10 cellular contexts compared by ENCODE assay signal in genomic region chr6:158170656-158171081, GRCh38. TPM values are rescaled to one million over a fixed set of nuclear protein-coding genes. Genes with fewer than 3 reads are reported as not detected.
DNase-seq lines count a peak whose midpoint lies in the region; ATAC-seq, FAIRE-seq and TF ChIP-seq lines count a peak whose summit lies in the region.
"Had no signal": no experiment of that assay in that cellular context is flagged by ENCODE, and none has a peak within 500 bp of the region (broad histone marks: within the 10 kb centered on the region; RNA-seq: fewer than 3 reads in every experiment).

No MANE protein-coding gene starts in this region.

- peaks cover 6% of the 10 kb centered on the region for H3K9me3 ChIP-seq in endodermal cell (ENCODE audit: control insufficient read depth, low read length)
- no peaks in the 10 kb centered on the region for H3K9me3 ChIP-seq in small intestine (ENCODE audit: control insufficient read depth, low read depth)

- no peak for FAIRE-seq in small intestine (lab: Jason Lieb, UNC)

- H3K27ac Mint-ChIP-seq in endodermal cell = peak overlapping the region; percentile 24
- H3K27ac Mint-ChIP-seq: activated naive CD8-positive, alpha-beta T cell treated with anti-CD3 and anti-CD28 coated beads, Interleukin-2, amount 10 ng/mL, durations not matched to agents 7 days and 5 days had no signal

- H3K36me3 ChIP-seq in endodermal cell (ENCODE audit: control insufficient read depth, insufficient read depth, low read length) (peaks cover 40% of the 10 kb centered on the region), small intestine (ENCODE audit: control insufficient read depth in 2 of 2, insufficient read depth in 2 of 2, low read length in 2 of 2) (no peaks in the 10 kb centered on the region)

- H3K27me3 ChIP-seq in endodermal cell (ENCODE audit: control insufficient read depth, insufficient read depth, low read length, poor library complexity, severe bottlenecking) (no peaks in the 10 kb centered on the region), small intestine (ENCODE audit: control insufficient read depth in 2 of 2, insufficient read depth in 2 of 2, low read length in 2 of 2) (no peaks in the 10 kb centered on the region)

- H3K27ac ChIP-seq in endodermal cell (ENCODE audit: low read depth, low read length) (no peak overlapping the region), small intestine (ENCODE audit: low read depth in 1 of 2, low read length in 1 of 2) (no peak overlapping the region)

- no peaks in the 10 kb centered on the region for H3K4me1 ChIP-seq in endodermal cell (ENCODE audit: control insufficient read depth, insufficient read depth, low read length)
- no peaks in the 10 kb centered on the region for H3K4me1 ChIP-seq in small intestine (ENCODE audit: control insufficient read depth in 2 of 2, insufficient read depth in 1 of 2, low read depth in 1 of 2, low read length in 1 of 2)

- ATAC-seq in omental fat pad (ENCODE audit: low FRiP score) = peak; percentile 23
- ATAC-seq in GM19463 (IDR thresholded peaks at IDR 0.05; ENCODE audit: unreplicated experiment) = no peak
- no peak for ATAC-seq in GM21737 (IDR thresholded peaks at IDR 0.05; ENCODE audit: unreplicated experiment)

- TF ChIP-seq CTCF in endodermal cell (conservative IDR thresholded peaks at IDR 0.05) (no peak), omental fat pad (IDR thresholded peaks at IDR 0.05) (no peak)

- H3K4me1 Mint-ChIP-seq in endodermal cell = peaks cover 13% of the 10 kb centered on the region

- H3K9me3 Mint-ChIP-seq in endodermal cell = peaks cover 2% of the 10 kb centered on the region
- H3K9me3 Mint-ChIP-seq: activated naive CD8-positive, alpha-beta T cell treated with anti-CD3 and anti-CD28 coated beads, Interleukin-2, amount 10 ng/mL, durations not matched to agents 7 days and 5 days had no signal

- peak; percentile 27 for DNase-seq in Ammon's horn (ENCODE audit: low spot score)
- peak; percentile 85 for DNase-seq in RPMI7951 (ENCODE audit: low read depth)
- no peak for DNase-seq in endodermal cell
- no peak for DNase-seq in omental fat pad (ENCODE audit: low spot score)
- no peak for DNase-seq in small intestine
- no peak for DNase-seq in NCI-H1436 treated with DMSO at 0.1 percent for 48 hours (lab: John Stamatoyannopoulos, UW)
- DNase-seq: activated naive CD8-positive, alpha-beta T cell treated with anti-CD3 and anti-CD28 coated beads, Interleukin-2, amount 10 ng/mL, durations not matched to agents 7 days and 5 days; NCI-H446 had no signal

- H3K27me3 Mint-ChIP-seq in endodermal cell (ENCODE audit: insufficient read depth) = no peaks in the 10 kb centered on the region

- WGBS in endodermal cell (ENCODE audit: insufficient coverage in 1 of 2, insufficient read length in 1 of 2), 2 experiments = 81 to 88% methylated on average over 2 to 3 of the region's 3 CpGs
- WGBS in small intestine, 3 donors = 70 to 85% (median 82%) methylated on average over 3 of the region's 3 CpGs

- no peak overlapping the region for H3K4me3 ChIP-seq in endodermal cell (ENCODE audit: low read length)
- H3K4me3 ChIP-seq in small intestine (ENCODE audit: low read depth in 1 of 2, low read length in 2 of 2) = no peak overlapping the region

- peaks cover 7% of the 10 kb centered on the region for H3K36me3 Mint-ChIP-seq in endodermal cell (ENCODE audit: low read depth)

- H3K4me3 Mint-ChIP-seq in endodermal cell = no peak overlapping the region
- H3K4me3 Mint-ChIP-seq: activated naive CD8-positive, alpha-beta T cell treated with anti-CD3 and anti-CD28 coated beads, Interleukin-2, amount 10 ng/mL, durations not matched to agents 7 days and 5 days had no signal

- no peak overlapping the region for H3K9ac ChIP-seq in endodermal cell (ENCODE audit: extremely low read depth, low read length, poor library complexity, severe bottlenecking)

RNA-seq across cellular contexts. Expression of gene GTF2H5, which starts 2.5 kb away (rescaled TPM):
- total RNA-seq in RPMI7951 (2014; rRNA removed; shearing (Covaris generic)) = 5.6 and 7.2 TPM in 2 replicates
- total RNA-seq in endodermal cell (10 to 100 TPM; 31.3 to 41.6 TPM), omental fat pad (1 to 10 TPM; 2.3 to 5.6 (median 3.5) TPM)
- 24.2 TPM for polyA plus RNA-seq in endodermal cell (2013, experiment 1 of 2)
- polyA plus RNA-seq in endodermal cell (2013, experiment 2 of 2) = 23.0 TPM
- 1 to 10 TPM; 2.4 to 6.4 (median 3.6) TPM for polyA plus RNA-seq in small intestine

RNA-seq across cellular contexts. Expression of gene SERAC1, which starts 2.6 kb away (rescaled TPM):
- total RNA-seq in RPMI7951 (2014; rRNA removed; shearing (Covaris generic)) = 9.0 and 10.1 TPM in 2 replicates
- total RNA-seq in endodermal cell = 10 to 100 TPM; 15.1 to 19.4 TPM
- polyA plus RNA-seq in endodermal cell (2013, experiment 1 of 2) = 17.6 TPM
- polyA plus RNA-seq in endodermal cell (2013, experiment 2 of 2) = 17.1 TPM
- total RNA-seq in omental fat pad = 1 to 10 TPM; 5.8 to 8.8 (median 7.4) TPM
- 1 to 10 TPM; 3.7 to 5.4 (median 4.5) TPM for polyA plus RNA-seq in small intestine

Comparison
In these comparisons a context has a peak if more than half of its experiments do, and no peak if none do; other contexts are left out.
1. DNase-seq: peak in Ammon's horn (single experiment) and RPMI7951 (single experiment); none in endodermal cell (single experiment), omental fat pad (single experiment), small intestine (single experiment) and NCI-H1436 treated with DMSO at 0.1 percent for 48 hours (single experiment).